11 cellular contexts compared by ENCODE assay signal in the genomic region with DNA sequence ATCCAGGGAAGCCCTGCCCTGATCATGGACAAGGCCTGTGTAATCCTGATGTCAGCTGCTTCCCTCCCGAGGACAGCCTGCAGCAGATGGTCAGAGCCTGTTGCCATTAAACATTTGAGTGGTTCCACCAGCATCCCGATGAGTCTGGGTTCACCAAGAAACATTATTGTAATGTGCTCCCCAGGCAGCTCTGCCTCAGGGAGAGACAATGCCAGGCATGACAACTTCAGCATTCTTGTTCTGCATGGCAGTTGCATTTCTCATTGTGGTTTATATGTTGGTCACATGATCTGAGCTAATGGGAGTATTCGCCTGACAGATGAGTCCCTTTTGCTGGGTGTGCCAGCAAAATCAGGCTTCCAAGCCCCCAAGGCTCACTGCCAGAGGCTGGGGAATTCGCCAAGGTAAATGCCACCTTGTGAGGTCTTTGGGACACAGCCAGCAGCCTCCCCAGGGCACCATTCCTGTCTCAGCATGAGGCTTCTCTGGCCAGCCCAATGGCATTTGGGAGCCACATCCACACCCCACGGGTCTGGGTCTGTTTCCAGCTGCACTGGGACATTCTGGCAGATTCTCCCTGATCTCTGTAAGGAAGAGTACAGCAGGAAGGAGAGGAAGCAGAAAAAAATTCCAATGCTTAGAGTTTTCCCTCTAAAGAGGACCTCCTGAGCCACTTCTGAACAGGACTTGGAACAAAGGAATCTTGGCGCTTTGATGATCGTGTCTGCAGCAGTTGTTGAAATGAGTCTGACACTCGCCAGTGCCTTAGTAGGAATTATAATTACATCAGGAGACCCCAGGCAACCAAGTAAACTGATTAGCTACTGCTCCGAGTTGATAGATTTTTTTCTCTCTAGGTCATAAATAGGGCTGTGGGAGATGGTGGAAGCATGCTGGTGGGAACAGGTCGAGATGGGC. TPM values are rescaled to one million over a fixed set of nuclear protein-coding genes. Genes with fewer than 3 reads are reported as not detected.
DNase-seq lines count a peak whose midpoint lies in the region; ATAC-seq and TF ChIP-seq lines count a peak whose summit lies in the region.
"Had no signal": no experiment of that assay in that cellular context is flagged by ENCODE, and none has a peak within 500 bp of the region (broad histone marks: within the 10 kb centered on the region; RNA-seq: fewer than 3 reads in every experiment).

No MANE protein-coding gene starts in this region.

- H3K4me3 ChIP-seq in AG04449 (ENCODE audit: low read depth, low read length) (no peak overlapping the region), foreskin fibroblast (ENCODE audit: low read depth in 1 of 2, low read length in 2 of 2) (no peak overlapping the region)
- H3K4me3 ChIP-seq: spleen had no signal

- CTCF ChIA-PET in AG04449 (lab: Yijun Ruan, JAX): interaction anchor here (0.9 to 1.2 kb wide), 2 partner anchors 88 to 109 kb away, joined by 3 read pairs; no protein-coding TSS in a partner anchor

- peak; percentile 40 for DNase-seq in AG04449 (ENCODE audit: low read depth, low spot score)
- DNase-seq in HT1080 (ENCODE audit: low read depth): peak; percentile 71
- DNase-seq in SK-N-DZ (ENCODE audit: low spot score): peak; percentile 83
- DNase-seq in foreskin fibroblast: peak; percentile 3 to 15
- no peak for DNase-seq in activated CD4-positive, alpha-beta T cell treated with anti-CD3 and anti-CD28 coated beads for 4 hours
- DNase-seq in activated T-cell treated with anti-CD3 and anti-CD28 coated beads for 4 hours: no peak
- DNase-seq: activated naive CD8-positive, alpha-beta T cell treated with anti-CD3 and anti-CD28 coated beads, Interleukin-2, amount 10 ng/mL, durations not matched to agents 7 days and 5 days; spleen; trophoblast cell had no signal

- no peak for TF ChIP-seq CTCF in AG04449 (IDR thresholded peaks at IDR 0.05; ENCODE audit: insufficient read depth, low read length, missing control alignments)
- TF ChIP-seq CTCF in foreskin fibroblast (IDR thresholded peaks at IDR 0.05; ENCODE audit: low read depth, low read length): no peak

- ATAC-seq in GM18868 (IDR thresholded peaks at IDR 0.05; ENCODE audit: unreplicated experiment) (no peak), HG03342 (IDR thresholded peaks at IDR 0.05; ENCODE audit: unreplicated experiment) (no peak)

- POLR2A ChIA-PET in AG04449 (lab: Yijun Ruan, JAX): no interaction called here

RNA-seq across cellular contexts. Expression of gene KCNIP1, which starts 18.6 kb away (rescaled TPM):
- not detected in 2 replicates for total RNA-seq in HT1080 (2014; rRNA removed; shearing (Covaris generic))
- polyA plus RNA-seq in HT1080 (2015; cell fraction: cytosol; rRNA removed): not detected in 2 replicates
- not detected in 2 replicates for polyA plus RNA-seq in HT1080 (2015; cell fraction: nucleus; rRNA removed)
- polyA plus RNA-seq in SK-N-DZ (2014; cell fraction: cytosol; rRNA removed): not detected in 2 replicates
- polyA plus RNA-seq in SK-N-DZ (2014; cell fraction: nucleus; rRNA removed): not detected in 2 replicates
- total RNA-seq: activated naive CD8-positive, alpha-beta T cell treated with anti-CD3 and anti-CD28 coated beads, Interleukin-2, amount 10 ng/mL, durations not matched to agents 7 days and 5 days had no signal

Comparison
In these comparisons a context has a peak if more than half of its experiments do, and no peak if none do; other contexts are left out.
1. DNase-seq: peak in AG04449 (single experiment), HT1080 (single experiment), SK-N-DZ (single experiment) and foreskin fibroblast (2 of 2); none in activated CD4-positive, alpha-beta T cell treated with anti-CD3 and anti-CD28 coated beads for 4 hours (0 of 2) and activated T-cell treated with anti-CD3 and anti-CD28 coated beads for 4 hours (single experiment).